In genomic region chr7:18312482-18312881, GRCh38 we compare ENCODE assay signal across 16 cellular contexts.
DNase-seq lines count a peak whose midpoint lies in the region; ATAC-seq and TF ChIP-seq lines count a peak whose summit lies in the region.
"Had no signal": no experiment of that assay in that cellular context is flagged by ENCODE, and none has a peak within 500 bp of the region (broad histone marks: within the 10 kb centered on the region; RNA-seq: fewer than 3 reads in every experiment).

No MANE protein-coding gene starts in this region.

- H3F3A ChIP-seq in MM.1S (ENCODE audit: insufficient read depth, low read length), result no peaks in the 10 kb centered on the region

- H3K27me3 ChIP-seq in DND-41 (ENCODE audit: insufficient read depth, low read length, poor library complexity) (no peaks in the 10 kb centered on the region), MM.1S (replicated peaks; ENCODE audit: insufficient read depth, low read length) (no peaks in the 10 kb centered on the region)

- TF ChIP-seq CTCF in DND-41 (IDR thresholded peaks at IDR 0.05; ENCODE audit: borderline replicate concordance, extremely low read depth, low read length, poor library complexity, severe bottlenecking), result no peak
- TF ChIP-seq CTCF in MM.1S (IDR thresholded peaks at IDR 0.05; ENCODE audit: low read length), result no peak

- H3K27me3 Mint-ChIP-seq in effector memory CD8-positive, alpha-beta T cell, result no peaks in the 10 kb centered on the region
- H3K27me3 Mint-ChIP-seq: B cell had no signal

- no peaks in the 10 kb centered on the region for H3K36me3 ChIP-seq in DND-41 (ENCODE audit: insufficient read depth, low read length)
- no peaks in the 10 kb centered on the region for H3K36me3 ChIP-seq in MM.1S (replicated peaks; ENCODE audit: insufficient read depth, low read length)

- DNase-seq in DND-41 (no peak), MM.1S (peak; percentile 21), DMS153 treated with DMSO at 0.1 percent for 48 hours (lab: John Stamatoyannopoulos, UW; ENCODE audit: unreplicated experiment) (no peak), EL (no peak), left lobe of liver (ENCODE audit: low spot score) (no peak)
- DNase-seq in effector memory CD8-positive, alpha-beta T cell, result no peak
- no peak for DNase-seq in stimulated activated effector memory CD8-positive, alpha-beta T cell treated with anti-CD3 and anti-CD28 coated beads, Interleukin-12 subunit alpha, Interleukin-12 subunit beta, amount 100 ng/mL, for 72 hours (ENCODE audit: low spot score in 2 of 2)
- DNase-seq: CD4-positive, alpha-beta memory T cell; COR-L47; DMS153; HCEC 1CT; HFFc6; KBM-7 had no signal

- no peak overlapping the region for H3K9ac ChIP-seq in DND-41 (ENCODE audit: low read depth, low read length)
- no peak overlapping the region for H3K9ac ChIP-seq in MM.1S (ENCODE audit: low read length)

- no peaks in the 10 kb centered on the region for H3K9me3 Mint-ChIP-seq in effector memory CD8-positive, alpha-beta T cell
- H3K9me3 Mint-ChIP-seq in stimulated activated effector memory CD8-positive, alpha-beta T cell treated with anti-CD3 and anti-CD28 coated beads, Interleukin-12 subunit alpha, Interleukin-12 subunit beta, amount 100 ng/mL, for 72 hours, result no peaks in the 10 kb centered on the region
- H3K9me3 Mint-ChIP-seq: CD4-positive, alpha-beta memory T cell; HFFc6 had no signal

- no peaks in the 10 kb centered on the region for H3K9me2 ChIP-seq in MM.1S (replicated peaks; ENCODE audit: insufficient read depth, low read length)

- H2AFZ ChIP-seq in DND-41 (ENCODE audit: low read depth, low read length) (no peak overlapping the region), MM.1S (ENCODE audit: low read length) (no peak overlapping the region)

- no peak overlapping the region for H3K27ac Mint-ChIP-seq in effector memory CD8-positive, alpha-beta T cell
- H3K27ac Mint-ChIP-seq in stimulated activated effector memory CD8-positive, alpha-beta T cell treated with anti-CD3 and anti-CD28 coated beads, Interleukin-12 subunit alpha, Interleukin-12 subunit beta, amount 100 ng/mL, for 72 hours, result peak overlapping the region; percentile 40
- H3K27ac Mint-ChIP-seq: CD4-positive, alpha-beta memory T cell; HFFc6 had no signal

- H3K4me1 Mint-ChIP-seq in effector memory CD8-positive, alpha-beta T cell (ENCODE audit: low read depth in 2 of 2), result peaks cover 22 to 23% of the 10 kb centered on the region in 2 donors
- peaks cover 11% of the 10 kb centered on the region for H3K4me1 Mint-ChIP-seq in stimulated activated effector memory CD8-positive, alpha-beta T cell treated with anti-CD3 and anti-CD28 coated beads, Interleukin-12 subunit alpha, Interleukin-12 subunit beta, amount 100 ng/mL, for 72 hours

- ATAC-seq in DND-41 (ENCODE audit: insufficient read depth, low read depth), result peak; percentile 54; the same call in 1 of the 3 replicates
- ATAC-seq in effector memory CD8-positive, alpha-beta T cell (replicated peaks), result peak; percentile 63
- ATAC-seq in stimulated activated effector memory CD8-positive, alpha-beta T cell treated with anti-CD3 and anti-CD28 coated beads, Interleukin-12 subunit alpha, Interleukin-12 subunit beta, amount 100 ng/mL, for 72 hours, result no peak
- no peak for ATAC-seq in left lobe of liver

- peak overlapping the region; percentile 37 to 56 for H3K4me3 Mint-ChIP-seq in effector memory CD8-positive, alpha-beta T cell
- H3K4me3 Mint-ChIP-seq in stimulated activated effector memory CD8-positive, alpha-beta T cell treated with anti-CD3 and anti-CD28 coated beads, Interleukin-12 subunit alpha, Interleukin-12 subunit beta, amount 100 ng/mL, for 72 hours, result no peak overlapping the region
- H3K4me3 Mint-ChIP-seq: B cell, HFFc6 had no signal

- H3K4me3 ChIP-seq in DND-41 (ENCODE audit: low read depth in 1 of 2, low read length in 2 of 2), result no peak overlapping the region
- no peak overlapping the region for H3K4me3 ChIP-seq in MM.1S (ENCODE audit: low read length)

- H3K27ac ChIP-seq in DND-41 (ENCODE audit: low read length) (no peak overlapping the region), MM.1S (ENCODE audit: low read length) (no peak overlapping the region)
- H3K27ac ChIP-seq: C4-2B, HL-60 had no signal

- no peak overlapping the region for H3K4me2 ChIP-seq in DND-41 (ENCODE audit: insufficient read depth, low read length)
- H3K4me2 ChIP-seq in MM.1S (ENCODE audit: low read depth, low read length), result peak overlapping the region; percentile 11; the same call in 1 of the 2 replicates

- H3K4me1 ChIP-seq in DND-41 (ENCODE audit: insufficient read depth, low read length), result no peaks in the 10 kb centered on the region
- peaks cover 10% of the 10 kb centered on the region for H3K4me1 ChIP-seq in MM.1S (ENCODE audit: low read length)

- H4K20me1 ChIP-seq in DND-41 (ENCODE audit: insufficient read depth, low read length) (no peaks in the 10 kb centered on the region), MM.1S (ENCODE audit: insufficient read depth, low read length) (no peaks in the 10 kb centered on the region)

- peaks cover 5% of the 10 kb centered on the region for H3K36me3 Mint-ChIP-seq in effector memory CD8-positive, alpha-beta T cell (ENCODE audit: insufficient read depth)
- no peaks in the 10 kb centered on the region for H3K36me3 Mint-ChIP-seq in stimulated activated effector memory CD8-positive, alpha-beta T cell treated with anti-CD3 and anti-CD28 coated beads, Interleukin-12 subunit alpha, Interleukin-12 subunit beta, amount 100 ng/mL, for 72 hours
- H3K36me3 Mint-ChIP-seq: CD4-positive, alpha-beta memory T cell had no signal

- H3K79me2 ChIP-seq in DND-41 (ENCODE audit: insufficient read depth, low read length) (no peaks in the 10 kb centered on the region), MM.1S (ENCODE audit: low read length) (no peaks in the 10 kb centered on the region)

- no peaks in the 10 kb centered on the region for H3K9me3 ChIP-seq in DND-41 (ENCODE audit: insufficient read depth, low read length, severe bottlenecking)
- no peaks in the 10 kb centered on the region for H3K9me3 ChIP-seq in MM.1S (replicated peaks; ENCODE audit: insufficient read depth, low read length)

Comparison
In these comparisons a context has a peak if more than half of its experiments do, and no peak if none do; other contexts are left out.
1. ATAC-seq: peak in DND-41 (single experiment) and effector memory CD8-positive, alpha-beta T cell (single experiment); none in stimulated activated effector memory CD8-positive, alpha-beta T cell treated with anti-CD3 and anti-CD28 coated beads, Interleukin-12 subunit alpha, Interleukin-12 subunit beta, amount 100 ng/mL, for 72 hours (single experiment) and left lobe of liver (single experiment).